9 cellular contexts compared by ENCODE assay signal in the genomic region with DNA sequence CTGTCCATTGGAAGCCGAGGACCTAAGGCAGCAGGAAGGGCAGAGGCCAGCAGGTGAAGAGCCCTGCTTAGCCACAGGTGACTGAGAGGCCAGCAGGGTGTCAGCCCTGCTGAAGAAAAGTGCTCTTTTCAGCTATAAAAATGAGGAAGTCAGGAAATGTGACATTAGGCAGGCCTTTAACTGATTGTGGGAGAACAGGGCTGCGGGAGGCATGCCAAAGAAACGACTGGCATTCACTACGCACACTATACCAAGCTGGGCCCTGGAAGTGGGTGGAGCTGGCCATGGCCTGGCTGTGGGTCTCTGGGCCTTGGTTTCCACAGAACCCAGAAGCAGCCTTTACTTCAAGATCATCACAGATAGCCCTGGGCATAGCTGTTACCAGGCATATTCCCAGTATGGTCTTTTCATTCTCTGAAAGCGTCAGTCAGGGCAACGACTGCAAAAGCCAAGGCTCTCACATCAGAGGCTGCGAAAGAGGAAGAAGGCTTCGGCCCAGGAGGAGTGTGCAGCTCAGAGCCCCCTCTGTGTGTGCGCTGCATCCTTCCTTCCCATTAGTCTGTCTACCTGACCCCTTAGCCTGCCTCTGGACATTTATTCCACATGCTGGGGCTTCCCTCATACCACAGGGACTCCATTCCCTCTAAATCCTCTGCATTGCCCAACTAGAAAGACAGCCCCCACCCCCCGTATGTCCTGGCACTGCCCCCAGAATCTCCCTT. TPM values are rescaled to one million over a fixed set of nuclear protein-coding genes. Genes with fewer than 3 reads are reported as not detected.
DNase-seq lines count a peak whose midpoint lies in the region; ATAC-seq and TF ChIP-seq lines count a peak whose summit lies in the region.
"Had no signal": no experiment of that assay in that cellular context is flagged by ENCODE, and none has a peak within 500 bp of the region (broad histone marks: within the 10 kb centered on the region; RNA-seq: fewer than 3 reads in every experiment).

No MANE protein-coding gene starts in this region.

- CTCF ChIA-PET in activated B cell treated with CpG ODN at 0.5 μM for 24 hours (lab: Charles Lee) = interaction anchor here (0.6 to 2.3 kb wide), 7 partner anchors 8 to 22 kb away, joined by 3 to 9 read pairs (median 4); no protein-coding TSS in a partner anchor

- H3K27me3 Mint-ChIP-seq in T-helper 2 cell treated with Interferon-gamma antibody and Interleukin-4, amounts not matched to agents 5 μg/mL and 100 μg/mL, for 36 hours (ENCODE audit: low read depth) = no peaks in the 10 kb centered on the region
- H3K27me3 Mint-ChIP-seq in activated B cell treated with CpG ODN at 0.5 μM for 24 hours = no peaks in the 10 kb centered on the region

- H3K27me3 ChIP-seq in right atrium auricular region (no peaks in the 10 kb centered on the region), thoracic aorta (replicated peaks; ENCODE audit: insufficient read depth) (no peaks in the 10 kb centered on the region), WERI-Rb-1 (ENCODE audit: insufficient read depth, low read depth, severe bottlenecking) (no peaks in the 10 kb centered on the region)

- peaks cover 0 to 91% of the 10 kb centered on the region in 2 donors for H3K4me1 ChIP-seq in right atrium auricular region
- H3K4me1 ChIP-seq in thoracic aorta (ENCODE audit: control insufficient read depth in 1 of 2, low read depth in 2 of 2) = peaks cover 73 to 100% of the 10 kb centered on the region in 2 donors

- DNase-seq in T-helper 2 cell treated with Interferon-gamma antibody and Interleukin-4, amounts not matched to agents 5 μg/mL and 100 μg/mL, for 36 hours (ENCODE audit: low spot score) = no peak
- DNase-seq in T-helper 2 cell (no peak), activated B cell treated with CpG ODN at 0.5 μM for 24 hours (no peak), right atrium auricular region (ENCODE audit: low spot score) (no peak), thoracic aorta (ENCODE audit: low spot score) (peak; percentile 44), WERI-Rb-1 (no peak)
- DNase-seq in stimulated activated naive CD4-positive, alpha-beta T cell (lab: John Stamatoyannopoulos, UW) = no peak
- DNase-seq: NCI-H774 had no signal

- H3K4me3 Mint-ChIP-seq in T-helper 2 cell treated with Interferon-gamma antibody and Interleukin-4, amounts not matched to agents 5 μg/mL and 100 μg/mL, for 36 hours = peak overlapping the region; percentile 75
- H3K4me3 Mint-ChIP-seq in activated B cell treated with CpG ODN at 0.5 μM for 24 hours = peak overlapping the region; percentile 63

- H3K27ac ChIP-seq in right atrium auricular region (peak overlapping the region; percentile 82), thoracic aorta (peak overlapping the region; percentile 91 to 96), WERI-Rb-1 (no peak overlapping the region)

- no peaks in the 10 kb centered on the region for H3K9me3 Mint-ChIP-seq in T-helper 2 cell treated with Interferon-gamma antibody and Interleukin-4, amounts not matched to agents 5 μg/mL and 100 μg/mL, for 36 hours
- no peaks in the 10 kb centered on the region for H3K9me3 Mint-ChIP-seq in activated B cell treated with CpG ODN at 0.5 μM for 24 hours

- H3K4me1 Mint-ChIP-seq in T-helper 2 cell treated with Interferon-gamma antibody and Interleukin-4, amounts not matched to agents 5 μg/mL and 100 μg/mL, for 36 hours (ENCODE audit: low read depth) = peaks cover 80% of the 10 kb centered on the region
- peaks cover 99% of the 10 kb centered on the region for H3K4me1 Mint-ChIP-seq in activated B cell treated with CpG ODN at 0.5 μM for 24 hours

- peak overlapping the region; percentile 89 for H3K27ac Mint-ChIP-seq in T-helper 2 cell treated with Interferon-gamma antibody and Interleukin-4, amounts not matched to agents 5 μg/mL and 100 μg/mL, for 36 hours
- peak overlapping the region; percentile 91 for H3K27ac Mint-ChIP-seq in activated B cell treated with CpG ODN at 0.5 μM for 24 hours

- POLR2A ChIA-PET in activated B cell treated with CpG ODN at 0.5 μM for 24 hours (lab: Charles Lee) = interaction anchor here (0.6 to 26.4 kb wide), 11 partner anchors 2 to 262 kb away, joined by 3 to 694 read pairs (median 8); partner anchors contain the start of genes SLC2A1 and YBX1

- TF ChIP-seq CTCF in activated B cell treated with CpG ODN at 0.5 μM for 24 hours (IDR thresholded peaks at IDR 0.05) = no peak
- no peak for TF ChIP-seq CTCF in right atrium auricular region (IDR thresholded peaks at IDR 0.05)
- no peak for TF ChIP-seq CTCF in thoracic aorta (IDR thresholded peaks at IDR 0.05)
- TF ChIP-seq CTCF in WERI-Rb-1 (IDR thresholded peaks at IDR 0.05; ENCODE audit: low read depth, low read length) = no peak

- H3K36me3 ChIP-seq in right atrium auricular region (no peaks in the 10 kb centered on the region), thoracic aorta (no peaks in the 10 kb centered on the region), WERI-Rb-1 (peaks cover 76% of the 10 kb centered on the region)

- H3K9me3 ChIP-seq in right atrium auricular region (no peaks in the 10 kb centered on the region), thoracic aorta (no peaks in the 10 kb centered on the region), WERI-Rb-1 (ENCODE audit: severe bottlenecking) (no peaks in the 10 kb centered on the region)

- intact Hi-C loops in activated B cell treated with CpG ODN at 0.5 μM for 24 hours (cut with micrococcal nuclease) = loop anchor here (1.0 kb wide), 2 partner anchors 8 to 9 kb away; no protein-coding TSS in a partner anchor

- H3K36me3 Mint-ChIP-seq in T-helper 2 cell treated with Interferon-gamma antibody and Interleukin-4, amounts not matched to agents 5 μg/mL and 100 μg/mL, for 36 hours (ENCODE audit: low read depth) = peaks cover 65% of the 10 kb centered on the region
- H3K36me3 Mint-ChIP-seq in activated B cell treated with CpG ODN at 0.5 μM for 24 hours (ENCODE audit: low read depth) = peaks cover 79% of the 10 kb centered on the region

- ATAC-seq in activated B cell treated with CpG ODN at 0.5 μM for 24 hours (ENCODE audit: low read depth) = peak; percentile 69
- ATAC-seq in thoracic aorta (ENCODE audit: insufficient number of reproducible peaks, low FRiP score, low read depth) = no peak
- no peak for ATAC-seq in GM21447 (IDR thresholded peaks at IDR 0.05; ENCODE audit: unreplicated experiment)

- H3K4me3 ChIP-seq in right atrium auricular region (no peak overlapping the region), thoracic aorta (peak overlapping the region; percentile 8), WERI-Rb-1 (ENCODE audit: low read depth, low read length) (no peak overlapping the region)

RNA-seq across cellular contexts. Expression of gene SLC2A1, which starts 14.3 kb away (rescaled TPM):
- total RNA-seq in activated B cell treated with CpG ODN at 0.5 μM for 24 hours = 105 and 117 TPM in 2 replicates
- total RNA-seq in right atrium auricular region = 10 to 100 TPM; 25.0 to 51.5 TPM
- total RNA-seq in thoracic aorta = 100 to 1,000 TPM; 119 to 147 TPM
